In genomic region chr1:1315435-1315901, GRCh38 we compare ENCODE assay signal across 34 cellular contexts. TPM values are rescaled to one million over a fixed set of nuclear protein-coding genes. Genes with fewer than 3 reads are reported as not detected.
DNase-seq lines count a peak whose midpoint lies in the region; ATAC-seq, FAIRE-seq and TF ChIP-seq lines count a peak whose summit lies in the region.
"Had no signal": no experiment of that assay in that cellular context is flagged by ENCODE, and none has a peak within 500 bp of the region (broad histone marks: within the 10 kb centered on the region; RNA-seq: fewer than 3 reads in every experiment).

No MANE protein-coding gene starts in this region.

- no peak for TF ChIP-seq EP300 in H1 (IDR thresholded peaks at IDR 0.05; ENCODE audit: borderline replicate concordance in 1 of 2, low read depth in 2 of 2, low read length in 2 of 2)

- no peak for TF ChIP-seq CTCF in A673 (conservative IDR thresholded peaks at IDR 0.05; ENCODE audit: low read depth, low read length)
- no peak for TF ChIP-seq CTCF in H1 (IDR thresholded peaks at IDR 0.05; ENCODE audit: control extremely low read depth in 1 of 3, insufficient read depth in 1 of 3, low read depth in 1 of 3, low read length in 3 of 3)
- TF ChIP-seq CTCF in nephron (IDR thresholded peaks at IDR 0.05; ENCODE audit: unreplicated experiment in 3 of 3): no peak
- no peak for TF ChIP-seq CTCF in osteocyte (IDR thresholded peaks at IDR 0.05)

- H3K36me3 Mint-ChIP-seq in nephron (ENCODE audit: low read depth) (peaks cover 22% of the 10 kb centered on the region), osteocyte (ENCODE audit: unreplicated experiment) (peaks cover 17% of the 10 kb centered on the region)

- H3K18ac ChIP-seq in H1 (ENCODE audit: extremely low read depth, low read length): peak overlapping the region; percentile 90; the same call in 1 of the 2 replicates

- H3K9me3 ChIP-seq in A673 (ENCODE audit: low read depth, low read length, poor library complexity, severe bottlenecking) (no peaks in the 10 kb centered on the region), H1 (ENCODE audit: insufficient read depth in 2 of 2, low read depth in 1 of 2, low read length in 1 of 2) (no peaks in the 10 kb centered on the region)
- H3K9me3 ChIP-seq: A549, left ventricle myocardium inferior, right lobe of liver, tibial nerve had no signal

- H2AK5ac ChIP-seq in H1 (ENCODE audit: low read depth, low read length): peak overlapping the region; percentile 60; the same call in 1 of the 2 replicates

- no peak overlapping the region for H3K14ac ChIP-seq in H1 (ENCODE audit: insufficient read length)

- H2AFZ ChIP-seq in H1 (ENCODE audit: low read length): no peak overlapping the region

- no peak overlapping the region for H3K4me3 ChIP-seq in A673 (ENCODE audit: low read depth, low read length, poor library complexity, severe bottlenecking)
- H3K4me3 ChIP-seq in H1 (ENCODE audit: extremely low read depth in 1 of 4, insufficient read depth in 2 of 4, low read depth in 3 of 4, low read length in 4 of 4): no peak overlapping the region; a peak in 1 of 8 replicates
- H3K4me3 ChIP-seq: A549, left ventricle myocardium inferior, right lobe of liver, tibial nerve had no signal

- 55% methylated on average over 2 of the region's 22 CpGs; no CpG with 5 or more reads in 1 of the 2 experiments for WGBS in H1 (ENCODE audit: extremely low coverage in 1 of 2, insufficient coverage in 1 of 2, insufficient read length in 1 of 2, insufficient replicate concordance in 2 of 2, low coverage in 1 of 2, low lambda C conversion rate in 2 of 2, missing lambda C conversion rate in 1 of 2), 2 experiments

- no peak for TF ChIP-seq POLR2A in H1 (IDR thresholded peaks at IDR 0.05; ENCODE audit: control extremely low read depth in 1 of 2, low read depth in 2 of 2, low read length in 2 of 2)

- no peak overlapping the region for H4K8ac ChIP-seq in H1 (ENCODE audit: extremely low read depth, insufficient read depth, low read length)

- H3K9ac ChIP-seq in H1 (replicated peaks in 1 of 4; ENCODE audit: extremely low read depth in 1 of 4, low read depth in 3 of 4, low read length in 3 of 4): peak overlapping the region in 2 of 4 experiments; percentile 6 to 18; a peak in 2 of 7 replicates

- no peak for TF ChIP-seq RAD21 in H1 (IDR thresholded peaks at IDR 0.05 in 1 of 2, conservative IDR thresholded peaks at IDR 0.05 in 1 of 2; ENCODE audit: low read depth in 2 of 2, low read length in 2 of 2)

- intact Hi-C loops in A673 (cut with micrococcal nuclease; ENCODE audit: unreplicated experiment): no loop called here

- DNase-seq in A673 (ENCODE audit: low spot score): no peak
- peak; percentile 87 for DNase-seq in NCI-H2227 (lab: John Stamatoyannopoulos, UW; ENCODE audit: unreplicated experiment)
- DNase-seq in H1 (ENCODE audit: low read depth in 1 of 2, low spot score in 2 of 2): no peak
- no peak for DNase-seq in osteocyte (ENCODE audit: extremely low spot score, unreplicated experiment)
- DNase-seq in NCI-H345 (lab: John Stamatoyannopoulos, UW): no peak
- DNase-seq: activated B cell treated with CpG ODN at 0.5 μM for 24 hours; activated CD4-positive, alpha-beta memory T cell treated with anti-CD3 and anti-CD28 coated beads for 36 hours; activated CD8-positive, alpha-beta memory T cell treated with anti-CD3 and anti-CD28 coated beads, Interleukin-2, amount 50 U/mL, for 48 hours; activated effector memory CD4-positive, alpha-beta T cell treated with anti-CD3 and anti-CD28 coated beads, Interleukin-2, amount 50 U/mL, for 16 hours; activated naive CD8-positive, alpha-beta T cell treated with anti-CD3 and anti-CD28 coated beads, Interleukin-2, amount 10 ng/mL, durations not matched to agents 7 days and 5 days; COR-L47; DMS79 treated with DMSO at 0.1 percent for 48 hours; head of caudate nucleus; immature natural killer cell; left ventricle myocardium inferior; midbrain; naive thymus-derived CD8-positive, alpha-beta T cell; NCI-H1048; NCI-H1694 treated with DMSO at 0.1 percent for 48 hours; NCI-H774; PC-3; right lobe of liver; Right ventricle myocardium superior; stimulated activated naive CD8-positive, alpha-beta T cell treated with anti-CD3 and anti-CD28 coated beads, Interleukin-15, amount 100 ng/mL, for 72 hours; T1000 had no signal

- H3K23ac ChIP-seq in H1 (ENCODE audit: insufficient read length): no peak overlapping the region

- ATAC-seq in GM18520 (IDR thresholded peaks at IDR 0.05; ENCODE audit: unreplicated experiment): no peak
- no peak for ATAC-seq in HG03175 (IDR thresholded peaks at IDR 0.05; ENCODE audit: unreplicated experiment)
- ATAC-seq: A549; HepG2; naive thymus-derived CD8-positive, alpha-beta T cell; PC-3; right lobe of liver; stimulated activated naive CD8-positive, alpha-beta T cell treated with anti-CD3 and anti-CD28 coated beads, Interleukin-15, amount 100 ng/mL, for 72 hours had no signal

- no peak overlapping the region for H2BK15ac ChIP-seq in H1 (ENCODE audit: low read length)

- no peaks in the 10 kb centered on the region for H3K23me2 ChIP-seq in H1 (ENCODE audit: low read depth, low read length)

- H3K4me1 ChIP-seq in A673 (ENCODE audit: insufficient read depth, low read length, poor library complexity, severe bottlenecking): peaks cover 14% of the 10 kb centered on the region
- peaks cover 0 to 11% (median 4%) of the 10 kb centered on the region in 4 experiments; a peak in 6 of 7 replicates for H3K4me1 ChIP-seq in H1 (replicated peaks in 1 of 4; ENCODE audit: control insufficient read depth in 3 of 4, insufficient read depth in 4 of 4, low read length in 3 of 4)

- no peak overlapping the region for H2BK120ac ChIP-seq in H1 (replicated peaks; ENCODE audit: low read depth, low read length)

- FAIRE-seq in H1 (lab: Jason Lieb, UNC): no peak
- FAIRE-seq: A549, astrocyte, H54, HepG2 had no signal

- peak overlapping the region; percentile 82 for H4K91ac ChIP-seq in H1 (replicated peaks; ENCODE audit: insufficient read length, low read length)

- H4K20me1 ChIP-seq in H1 (replicated peaks in 1 of 2; ENCODE audit: control insufficient read depth in 1 of 2, insufficient read depth in 2 of 2, low read length in 2 of 2): peaks cover 13 to 28% of the 10 kb centered on the region in 2 experiments

- H2BK12ac ChIP-seq in H1 (ENCODE audit: low read depth, low read length): peak overlapping the region; percentile 50; the same call in 1 of the 2 replicates

- H2BK5ac ChIP-seq in H1 (ENCODE audit: low read depth, low read length): 0 out of 2 replicates have a peak overlapping the region, but pooled peaks have one; percentile 48

- no peak overlapping the region for H2BK20ac ChIP-seq in H1 (ENCODE audit: low read length)

- H3K27ac ChIP-seq in A673 (ENCODE audit: low read depth, low read length, poor library complexity, severe bottlenecking): peak overlapping the region; percentile 23
- H3K27ac ChIP-seq in H1 (ENCODE audit: low read depth, low read length): 0 out of 2 replicates have a peak overlapping the region, but pooled peaks have one; percentile 41
- H3K27ac ChIP-seq: A549, left ventricle myocardium inferior, right lobe of liver, tibial nerve had no signal

- H3K27ac Mint-ChIP-seq in nephron (peak overlapping the region in 2 of 3 experiments; percentile 67 to 74), osteocyte (ENCODE audit: unreplicated experiment) (no peak overlapping the region)
- H3K27ac Mint-ChIP-seq: activated B cell treated with CpG ODN at 0.5 μM for 24 hours; activated CD4-positive, alpha-beta memory T cell treated with anti-CD3 and anti-CD28 coated beads for 36 hours; activated naive CD8-positive, alpha-beta T cell treated with anti-CD3 and anti-CD28 coated beads, Interleukin-2, amount 10 ng/mL, durations not matched to agents 7 days and 5 days had no signal

- H3K27me3 ChIP-seq in A673 (replicated peaks; ENCODE audit: insufficient read depth, low read depth, low read length, poor library complexity) (no peaks in the 10 kb centered on the region), H1 (replicated peaks in 1 of 4; ENCODE audit: control insufficient read depth in 3 of 4, extremely low read depth in 1 of 4, insufficient read depth in 3 of 4, low read length in 3 of 4) (no peaks in the 10 kb centered on the region)
- H3K27me3 ChIP-seq: right lobe of liver, tibial nerve had no signal

- BruUV-seq in A673 (replicated peaks; lab: Mats Ljungman, UMichigan): no TSS peak

- H3K4me3 Mint-ChIP-seq in nephron: peak overlapping the region in 2 of 3 experiments; percentile 24 to 30
- no peak overlapping the region for H3K4me3 Mint-ChIP-seq in osteocyte (ENCODE audit: unreplicated experiment)
- H3K4me3 Mint-ChIP-seq: activated B cell treated with CpG ODN at 0.5 μM for 24 hours; activated CD4-positive, alpha-beta memory T cell treated with anti-CD3 and anti-CD28 coated beads for 36 hours; activated naive CD8-positive, alpha-beta T cell treated with anti-CD3 and anti-CD28 coated beads, Interleukin-2, amount 10 ng/mL, durations not matched to agents 7 days and 5 days; immature natural killer cell; naive thymus-derived CD8-positive, alpha-beta T cell; stimulated activated naive CD8-positive, alpha-beta T cell treated with anti-CD3 and anti-CD28 coated beads, Interleukin-15, amount 100 ng/mL, for 72 hours had no signal

- peak overlapping the region; percentile 44 for H4K5ac ChIP-seq in H1 (ENCODE audit: insufficient read length, low read depth, low read length)

- peaks cover 14% of the 10 kb centered on the region for H3K79me1 ChIP-seq in H1 (ENCODE audit: low read depth, low read length)

- H3K4me1 Mint-ChIP-seq in nephron (peaks cover 16% of the 10 kb centered on the region), osteocyte (ENCODE audit: unreplicated experiment) (peaks cover 14% of the 10 kb centered on the region)
- H3K4me1 Mint-ChIP-seq: activated B cell treated with CpG ODN at 0.5 μM for 24 hours had no signal

- H3K27me3 Mint-ChIP-seq in nephron (ENCODE audit: low read depth): no peaks in the 10 kb centered on the region
- H3K27me3 Mint-ChIP-seq in osteocyte (ENCODE audit: unreplicated experiment): no peaks in the 10 kb centered on the region
- H3K27me3 Mint-ChIP-seq: activated B cell treated with CpG ODN at 0.5 μM for 24 hours; activated CD4-positive, alpha-beta memory T cell treated with anti-CD3 and anti-CD28 coated beads for 36 hours; activated naive CD8-positive, alpha-beta T cell treated with anti-CD3 and anti-CD28 coated beads, Interleukin-2, amount 10 ng/mL, durations not matched to agents 7 days and 5 days; central memory CD8-positive, alpha-beta T cell; naive thymus-derived CD8-positive, alpha-beta T cell; stimulated activated naive CD8-positive, alpha-beta T cell treated with anti-CD3 and anti-CD28 coated beads, Interleukin-15, amount 100 ng/mL, for 72 hours had no signal

- H3K36me3 ChIP-seq in A673 (ENCODE audit: insufficient read depth, low read length, poor library complexity, severe bottlenecking): peaks cover 65% of the 10 kb centered on the region
- peaks cover 17 to 53% (median 40%) of the 10 kb centered on the region in 4 experiments for H3K36me3 ChIP-seq in H1 (ENCODE audit: control insufficient read depth in 2 of 4, insufficient read depth in 4 of 4, low read length in 3 of 4)

- CTCF ChIA-PET in A673 (lab: Charles Lee) (no interaction called here), H1 (lab: Charles Lee; ENCODE audit: partially characterized antibody) (interaction anchor here (0.7 to 1.7 kb wide), 6 partner anchors 8 to 110 kb away, joined by 3 to 5 read pairs (median 3); no protein-coding TSS in a partner anchor)

- no peak overlapping the region for H3K56ac ChIP-seq in H1 (replicated peaks; ENCODE audit: insufficient read length, low read depth, low read length)

- POLR2A ChIA-PET in A673 (lab: Charles Lee; ENCODE audit: low non-redundant PET) (no interaction called here), H1 (lab: Charles Lee; ENCODE audit: partially characterized antibody) (interaction anchor here (0.6 to 10.1 kb wide), 12 partner anchors 10 to 1111 kb away, joined by 3 to 134 read pairs (median 4); partner anchors contain the start of gene TAS1R3)

- H3K79me2 ChIP-seq in H1 (ENCODE audit: control insufficient read depth in 1 of 2, insufficient read depth in 2 of 2, low read length in 2 of 2): peaks cover 3 to 16% of the 10 kb centered on the region in 2 experiments; a peak in 2 of 4 replicates

- H3K9me3 Mint-ChIP-seq in nephron (no peaks in the 10 kb centered on the region), osteocyte (ENCODE audit: unreplicated experiment) (no peaks in the 10 kb centered on the region)
- H3K9me3 Mint-ChIP-seq: activated B cell treated with CpG ODN at 0.5 μM for 24 hours; activated CD4-positive, alpha-beta memory T cell treated with anti-CD3 and anti-CD28 coated beads for 36 hours; activated naive CD8-positive, alpha-beta T cell treated with anti-CD3 and anti-CD28 coated beads, Interleukin-2, amount 10 ng/mL, durations not matched to agents 7 days and 5 days; central memory CD8-positive, alpha-beta T cell; immature natural killer cell; naive thymus-derived CD8-positive, alpha-beta T cell; stimulated activated naive CD8-positive, alpha-beta T cell treated with anti-CD3 and anti-CD28 coated beads, Interleukin-15, amount 100 ng/mL, for 72 hours had no signal

- no peak overlapping the region for H3K4ac ChIP-seq in H1 (replicated peaks; ENCODE audit: insufficient read length, low read depth, low read length)

- H3K4me2 ChIP-seq in H1 (ENCODE audit: insufficient read depth in 1 of 2, low read depth in 2 of 2, low read length in 2 of 2): peak overlapping the region; percentile 33 to 49
- H3K4me2 ChIP-seq: A549 had no signal

RNA-seq across cellular contexts. Expression of gene PUSL1, which starts 7.1 kb away (rescaled TPM):
- total RNA-seq in A673 (2021) (28.5 and 31.3 TPM in 2 replicates), osteocyte (21.5 and 22.1 TPM in 2 replicates)
- 38.8 and 40.1 TPM in 2 replicates for total RNA-seq in H1 (2021; fragmentation: NEBNext Ultra II Directional; extraction: Animal tissue kit (Norgen Biotek cat#: 25700))
- polyA plus RNA-seq in H1 (2011; rRNA removed): 87.4 and 108 TPM in 2 replicates
- 56.9 TPM for polyA plus RNA-seq in H1 (2011; cell fraction: cytosol; rRNA removed)
- 65.9 TPM for polyA plus RNA-seq in H1 (2011; cell fraction: nucleus; rRNA removed)
- polyA plus RNA-seq in H1 (2012, experiment 1 of 2): 19.3 to 37.6 TPM (median 34.0 TPM) in 4 replicates
- polyA plus RNA-seq in H1 (2012, experiment 2 of 2): 38.4 TPM
- 27.2 TPM for polyA plus RNA-seq in H1 (2013, experiment 1 of 2)
- polyA plus RNA-seq in H1 (2013, experiment 2 of 2): 25.7 TPM
- polyA minus RNA-seq in H1 (2011; rRNA and poly(A)+ RNA removed): 8.7 and 9.3 TPM in 2 replicates
- 14.0 TPM for polyA minus RNA-seq in H1 (2011; cell fraction: cytosol; rRNA and poly(A)+ RNA removed)
- polyA minus RNA-seq in H1 (2011; cell fraction: nucleus; rRNA and poly(A)+ RNA removed): 30.1 TPM

RNA-seq across cellular contexts. Expression of gene ACAP3, which starts 7.7 kb away (rescaled TPM):
- total RNA-seq in A673 (2021): 67.6 and 71.9 TPM in 2 replicates
- 26.5 and 28.3 TPM in 2 replicates for total RNA-seq in H1 (2021; fragmentation: NEBNext Ultra II Directional; extraction: Animal tissue kit (Norgen Biotek cat#: 25700))
- polyA plus RNA-seq in H1 (2011; rRNA removed): 14.8 and 30.0 TPM in 2 replicates
- polyA plus RNA-seq in H1 (2011; cell fraction: cytosol; rRNA removed): 28.0 TPM
- 219 TPM for polyA plus RNA-seq in H1 (2011; cell fraction: nucleus; rRNA removed)
- polyA plus RNA-seq in H1 (2012, experiment 1 of 2): 20.5 to 39.7 TPM (median 32.1 TPM) in 4 replicates
- polyA plus RNA-seq in H1 (2012, experiment 2 of 2): 14.0 TPM
- 12.2 TPM for polyA plus RNA-seq in H1 (2013, experiment 1 of 2)
- 12.2 TPM for polyA plus RNA-seq in H1 (2013, experiment 2 of 2)
- 9.1 and 13.0 TPM in 2 replicates for polyA minus RNA-seq in H1 (2011; rRNA and poly(A)+ RNA removed)
- polyA minus RNA-seq in H1 (2011; cell fraction: cytosol; rRNA and poly(A)+ RNA removed): 26.1 TPM
- 39.2 TPM for polyA minus RNA-seq in H1 (2011; cell fraction: nucleus; rRNA and poly(A)+ RNA removed)
- 62.7 and 73.8 TPM in 2 replicates for total RNA-seq in osteocyte

RNA-seq across cellular contexts. Expression of gene INTS11, which starts 9.0 kb away (rescaled TPM):
- total RNA-seq in A673 (2021) (156 and 182 TPM in 2 replicates), osteocyte (101 and 106 TPM in 2 replicates)
- 113 and 116 TPM in 2 replicates for total RNA-seq in H1 (2021; fragmentation: NEBNext Ultra II Directional; extraction: Animal tissue kit (Norgen Biotek cat#: 25700))
- 243 and 324 TPM in 2 replicates for polyA plus RNA-seq in H1 (2011; rRNA removed)
- 210 TPM for polyA plus RNA-seq in H1 (2011; cell fraction: cytosol; rRNA removed)
- 662 TPM for polyA plus RNA-seq in H1 (2011; cell fraction: nucleus; rRNA removed)
- polyA plus RNA-seq in H1 (2012, experiment 1 of 2): 121 to 180 TPM (median 164 TPM) in 4 replicates
- 131 TPM for polyA plus RNA-seq in H1 (2012, experiment 2 of 2)
- 99.2 TPM for polyA plus RNA-seq in H1 (2013, experiment 1 of 2)
- polyA plus RNA-seq in H1 (2013, experiment 2 of 2): 89.5 TPM
- polyA minus RNA-seq in H1 (2011; rRNA and poly(A)+ RNA removed): 115 and 144 TPM in 2 replicates
- 86.7 TPM for polyA minus RNA-seq in H1 (2011; cell fraction: cytosol; rRNA and poly(A)+ RNA removed)
- 144 TPM for polyA minus RNA-seq in H1 (2011; cell fraction: nucleus; rRNA and poly(A)+ RNA removed)

RNA-seq across cellular contexts. Expression of gene CPTP, which starts 9.1 kb away (rescaled TPM):
- 17.0 and 20.8 TPM in 2 replicates for total RNA-seq in A673 (2021)
- 10.6 and 13.3 TPM in 2 replicates for total RNA-seq in H1 (2021; fragmentation: NEBNext Ultra II Directional; extraction: Animal tissue kit (Norgen Biotek cat#: 25700))
- polyA plus RNA-seq in H1 (2011; rRNA removed): 8.1 and 13.4 TPM in 2 replicates
- polyA plus RNA-seq in H1 (2011; cell fraction: cytosol; rRNA removed): 7.0 TPM
- 8.0 TPM for polyA plus RNA-seq in H1 (2011; cell fraction: nucleus; rRNA removed)
- polyA plus RNA-seq in H1 (2012, experiment 1 of 2): 5.8 to 8.6 TPM (median 8.1 TPM) in 4 replicates
- 9.5 TPM for polyA plus RNA-seq in H1 (2012, experiment 2 of 2)
- 10.1 TPM for polyA plus RNA-seq in H1 (2013, experiment 1 of 2)
- 9.7 TPM for polyA plus RNA-seq in H1 (2013, experiment 2 of 2)
- 2.2 and 3.2 TPM in 2 replicates for polyA minus RNA-seq in H1 (2011; rRNA and poly(A)+ RNA removed)
- polyA minus RNA-seq in H1 (2011; cell fraction: cytosol; rRNA and poly(A)+ RNA removed): 6.8 TPM
- 11.6 TPM for polyA minus RNA-seq in H1 (2011; cell fraction: nucleus; rRNA and poly(A)+ RNA removed)
- total RNA-seq in osteocyte: 23.5 and 24.7 TPM in 2 replicates

RNA-seq across cellular contexts. Expression of gene TAS1R3, which starts 15.6 kb away (rescaled TPM):
- total RNA-seq in A673 (2021): 0.21 and 0.39 TPM in 2 replicates
- 0.11 and 0.19 TPM in 2 replicates for total RNA-seq in H1 (2021; fragmentation: NEBNext Ultra II Directional; extraction: Animal tissue kit (Norgen Biotek cat#: 25700))
- 0.03 and 0.16 TPM in 2 replicates for polyA plus RNA-seq in H1 (2011; rRNA removed)
- polyA plus RNA-seq in H1 (2011; cell fraction: cytosol; rRNA removed): 0.06 TPM
- 0.64 TPM for polyA plus RNA-seq in H1 (2011; cell fraction: nucleus; rRNA removed)
- 0.12 to 0.22 TPM (median 0.17 TPM) in 4 replicates for polyA plus RNA-seq in H1 (2012, experiment 1 of 2)
- 0.14 TPM for polyA plus RNA-seq in H1 (2012, experiment 2 of 2)
- 0.04 TPM for polyA plus RNA-seq in H1 (2013, experiment 1 of 2)
- polyA plus RNA-seq in H1 (2013, experiment 2 of 2): 0.02 TPM
- polyA minus RNA-seq in H1 (2011; rRNA and poly(A)+ RNA removed): 0.05 TPM in 1 of 2 replicates, not detected in the other
- polyA minus RNA-seq in H1 (2011; cell fraction: cytosol; rRNA and poly(A)+ RNA removed): not detected
- polyA minus RNA-seq in H1 (2011; cell fraction: nucleus; rRNA and poly(A)+ RNA removed): 0.40 TPM
- 0.57 and 0.97 TPM in 2 replicates for total RNA-seq in osteocyte
